Comparison of ENCODE assay signal across 17 cellular contexts in the genomic region with DNA sequence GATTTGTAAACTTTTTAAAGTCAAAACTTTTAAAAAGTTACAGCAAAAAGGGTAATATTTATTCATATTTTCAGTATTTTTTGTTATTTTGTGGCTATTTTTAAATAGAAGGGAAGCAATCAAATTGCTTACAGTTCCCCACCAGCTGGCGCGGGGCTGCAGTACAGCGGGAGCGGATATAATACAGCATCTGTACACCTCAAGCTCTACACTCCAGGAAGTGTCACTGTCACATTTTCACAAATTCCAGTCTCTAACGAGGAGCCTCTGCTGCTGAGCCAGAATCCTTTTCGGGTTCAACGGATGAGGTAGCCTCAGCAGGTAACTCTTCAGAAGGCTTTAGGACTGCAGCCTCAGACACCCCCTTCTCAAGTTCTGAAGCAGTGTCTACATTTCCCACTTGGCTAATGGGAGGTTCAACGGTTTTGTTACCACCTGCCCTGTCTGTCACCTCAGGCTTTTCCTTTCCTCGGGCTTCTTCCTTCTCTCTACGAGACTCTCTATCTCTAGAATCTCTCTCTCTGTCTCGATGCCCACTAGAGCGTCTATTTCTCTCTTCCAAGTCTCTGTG. TPM values are rescaled to one million over a fixed set of nuclear protein-coding genes. Genes with fewer than 3 reads are reported as not detected.
A peak's percentile ranks its signal among the peaks of the same experiment; 100 is the strongest.
DNase-seq lines count a peak whose midpoint lies in the region; ATAC-seq and TF ChIP-seq lines count a peak whose summit lies in the region.
"Had no signal": no experiment of that assay in that cellular context is flagged by ENCODE, and none has a peak within 500 bp of the region (broad histone marks: within the 10 kb centered on the region; RNA-seq: fewer than 3 reads in every experiment).

No MANE protein-coding gene starts in this region.

- no peak for TF ChIP-seq CTCF in nephron progenitor cell (IDR thresholded peaks at IDR 0.05)

- no peaks in the 10 kb centered on the region for H3K27me3 Mint-ChIP-seq in activated naive CD8-positive, alpha-beta T cell
- H3K27me3 Mint-ChIP-seq in nephron progenitor cell (ENCODE audit: low read depth, poor library complexity), result no peaks in the 10 kb centered on the region

- DNase-seq in DMS 273 (lab: John Stamatoyannopoulos, UW; ENCODE audit: unreplicated experiment) (peak; percentile 47), DMS 273 treated with DMSO at 0.1 percent for 48 hours (lab: John Stamatoyannopoulos, UW) (no peak), NCI-H2171 (lab: John Stamatoyannopoulos, UW) (peak; percentile 5), nephron progenitor cell (no peak), AG08395 (ENCODE audit: low spot score) (no peak), left ventricle myocardium superior (no peak)
- no peak for DNase-seq in central memory CD4-positive, alpha-beta T cell
- DNase-seq: effector CD8-positive, alpha-beta T cell; GOT3; hippocampal formation; kidney glomerular epithelial cell; NCI-H446; OCI-M1; tibial artery had no signal

- H3K4me3 Mint-ChIP-seq in activated naive CD8-positive, alpha-beta T cell, result no peak overlapping the region
- H3K4me3 Mint-ChIP-seq in nephron progenitor cell, result no peak overlapping the region

- H3K9me3 Mint-ChIP-seq in activated naive CD8-positive, alpha-beta T cell (ENCODE audit: low read depth), result no peaks in the 10 kb centered on the region
- H3K9me3 Mint-ChIP-seq in nephron progenitor cell, result no peaks in the 10 kb centered on the region

- intact Hi-C loops in left ventricle myocardium superior (cut with micrococcal nuclease), result no loop called here

- no peak for ATAC-seq in left ventricle myocardium superior
- ATAC-seq: pancreas, SK-N-SH treated with all-trans-retinoic acid at 6 μM for 48 hours had no signal

- peak overlapping the region; percentile 13 for H3K27ac Mint-ChIP-seq in activated naive CD8-positive, alpha-beta T cell
- H3K27ac Mint-ChIP-seq in nephron progenitor cell, result peak overlapping the region; percentile 96

- peaks cover 32% of the 10 kb centered on the region for H3K4me1 Mint-ChIP-seq in activated naive CD8-positive, alpha-beta T cell (ENCODE audit: low read depth)
- H3K4me1 Mint-ChIP-seq in nephron progenitor cell, result peaks cover 49% of the 10 kb centered on the region

- peaks cover 12% of the 10 kb centered on the region for H3K36me3 Mint-ChIP-seq in activated naive CD8-positive, alpha-beta T cell
- peaks cover 41% of the 10 kb centered on the region for H3K36me3 Mint-ChIP-seq in nephron progenitor cell (ENCODE audit: low read depth)

RNA-seq across cellular contexts. Expression of gene SOD1, which starts 11.7 kb away (rescaled TPM):
- total RNA-seq in left ventricle myocardium superior, result 433 TPM

Comparison
In these comparisons a context has a peak if more than half of its experiments do, and no peak if none do; other contexts are left out.
1. DNase-seq: peak in DMS 273 (single experiment) and NCI-H2171 (single experiment); none in DMS 273 treated with DMSO at 0.1 percent for 48 hours (single experiment), nephron progenitor cell (single experiment), central memory CD4-positive, alpha-beta T cell (single experiment), AG08395 (single experiment) and left ventricle myocardium superior (single experiment).